ENCODE assay signal across 19 cellular contexts in the genomic region with DNA sequence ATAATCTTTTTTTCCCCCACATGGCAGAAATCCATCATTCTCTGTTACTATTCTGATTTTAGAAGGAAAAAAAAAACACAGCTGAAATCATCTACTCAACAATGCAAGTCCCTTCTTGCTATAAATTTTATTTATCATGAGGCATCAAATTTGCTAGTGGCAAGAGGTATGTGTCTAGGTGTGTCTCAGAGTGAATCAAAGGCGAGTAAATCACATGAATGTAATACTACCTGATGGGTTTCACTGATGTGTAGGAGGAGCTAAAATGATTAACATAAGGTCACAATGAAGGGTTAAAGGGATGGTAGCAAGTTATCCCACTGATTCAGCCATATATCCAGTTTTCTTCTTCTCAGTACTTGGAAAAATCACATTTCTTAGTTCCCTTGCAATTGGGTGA. TPM values are rescaled to one million over a fixed set of nuclear protein-coding genes. Genes with fewer than 3 reads are reported as not detected.
A peak's percentile ranks its signal among the peaks of the same experiment; 100 is the strongest.
DNase-seq lines count a peak whose midpoint lies in the region; ATAC-seq, FAIRE-seq and TF ChIP-seq lines count a peak whose summit lies in the region.
"Had no signal": no experiment of that assay in that cellular context is flagged by ENCODE, and none has a peak within 500 bp of the region (broad histone marks: within the 10 kb centered on the region; RNA-seq: fewer than 3 reads in every experiment).

No MANE protein-coding gene starts in this region.

- H3K27ac ChIP-seq in PC-3 (ENCODE audit: low read length), result no peak overlapping the region
- H3K27ac ChIP-seq: C4-2B had no signal

- no peak for TF ChIP-seq CTCF in PC-3 (conservative IDR thresholded peaks at IDR 0.05; ENCODE audit: low read depth, low read length)
- no peak for TF ChIP-seq CTCF in epithelial cell of esophagus (IDR thresholded peaks at IDR 0.05; ENCODE audit: insufficient read depth, low read depth, low read length, missing control alignments)
- no peak for TF ChIP-seq CTCF in type B pancreatic cell (conservative IDR thresholded peaks at IDR 0.05)

- H3K9me3 Mint-ChIP-seq in type B pancreatic cell, result peaks cover 5% of the 10 kb centered on the region
- H3K9me3 Mint-ChIP-seq: CD4-positive, alpha-beta memory T cell had no signal

- H3K27ac Mint-ChIP-seq in type B pancreatic cell, result peak overlapping the region; percentile 74
- H3K27ac Mint-ChIP-seq: CD4-positive, alpha-beta memory T cell had no signal

- TF ChIP-seq POLR2A in GM12891 (IDR thresholded peaks at IDR 0.05; ENCODE audit: low read depth, low read length), result no peak

- FAIRE-seq in GM12891 (lab: Jason Lieb, UNC), result peak; percentile 55
- FAIRE-seq: A204.1, G401.6, GM12892, H1, HepG2, HTR-8/SVneo had no signal

- H3K4me3 ChIP-seq in PC-3 (ENCODE audit: low read length) (no peak overlapping the region), epithelial cell of esophagus (ENCODE audit: low read length) (no peak overlapping the region)
- H3K4me3 ChIP-seq: HAP-1 had no signal

- POLR2A ChIA-PET in PC-3 (lab: Charles Lee; ENCODE audit: unreplicated experiment), result no interaction called here

- no peak overlapping the region for H2AFZ ChIP-seq in PC-3 (ENCODE audit: low read length)

- no peak overlapping the region for H3K4me2 ChIP-seq in PC-3 (ENCODE audit: low read length)

- intact Hi-C loops in PC-3 (cut with micrococcal nuclease), result no loop called here

- ATAC-seq in PC-3, result peak; percentile 37; the same call in 1 of the 2 replicates
- no peak for ATAC-seq in HG03139 (IDR thresholded peaks at IDR 0.05; ENCODE audit: unreplicated experiment)
- ATAC-seq: HepG2 had no signal

- H3K36me3 ChIP-seq in PC-3 (ENCODE audit: low read depth, low read length), result no peaks in the 10 kb centered on the region
- H3K36me3 ChIP-seq: BE2C, HAP-1 had no signal

- no peaks in the 10 kb centered on the region for H3K9me2 ChIP-seq in PC-3 (replicated peaks; ENCODE audit: low read length)

- no TSS peak for BruUV-seq in PC-3 (replicated peaks; lab: Mats Ljungman, UMichigan)

- H3K79me2 ChIP-seq in PC-3 (ENCODE audit: low read length), result no peaks in the 10 kb centered on the region

- H3K9ac ChIP-seq in PC-3 (ENCODE audit: low read length), result no peak overlapping the region

- no peaks in the 10 kb centered on the region for H3K4me1 ChIP-seq in PC-3 (ENCODE audit: insufficient read depth, low read length)
- H3K4me1 ChIP-seq: BE2C had no signal

- no peak overlapping the region for H3K4me3 Mint-ChIP-seq in type B pancreatic cell
- H3K4me3 Mint-ChIP-seq: CD4-positive, alpha-beta memory T cell had no signal

- H3K27me3 ChIP-seq in PC-3 (ENCODE audit: low read length), result no peaks in the 10 kb centered on the region
- H3K27me3 ChIP-seq: BE2C had no signal

- H3K27me3 Mint-ChIP-seq in type B pancreatic cell, result no peaks in the 10 kb centered on the region
- H3K27me3 Mint-ChIP-seq: CD4-positive, alpha-beta memory T cell had no signal

- no peaks in the 10 kb centered on the region for H3F3A ChIP-seq in PC-3 (ENCODE audit: low read length, unreplicated experiment)

- CTCF ChIA-PET in PC-3 (lab: Charles Lee), result no interaction called here

- no peaks in the 10 kb centered on the region for H3K36me3 Mint-ChIP-seq in type B pancreatic cell
- H3K36me3 Mint-ChIP-seq: CD4-positive, alpha-beta memory T cell had no signal

- DNase-seq in GM12891 (ENCODE audit: insufficient read length, low spot score) (no peak), PC-3 (peak; percentile 10), epithelial cell of esophagus (ENCODE audit: low read depth) (peak; percentile 96), type B pancreatic cell (ENCODE audit: extremely low spot score, unreplicated experiment) (no peak), anterior cingulate cortex (lab: John Stamatoyannopoulos, UW) (no peak), NCI-H2196 treated with DMSO at 0.1 percent for 48 hours (lab: John Stamatoyannopoulos, UW; ENCODE audit: unreplicated experiment) (no peak)
- DNase-seq: BE2C; CD4-positive, alpha-beta memory T cell; DMS79; EL had no signal

- no peaks in the 10 kb centered on the region for H4K20me1 ChIP-seq in PC-3 (ENCODE audit: low read length)

- H3K9me3 ChIP-seq in PC-3 (ENCODE audit: low read length), result no peaks in the 10 kb centered on the region
- H3K9me3 ChIP-seq: BE2C, HAP-1 had no signal

- H3K4me1 Mint-ChIP-seq in type B pancreatic cell (ENCODE audit: unreplicated experiment), result peaks cover 2% of the 10 kb centered on the region
- H3K4me1 Mint-ChIP-seq: CD4-positive, alpha-beta memory T cell had no signal

TF ChIP-seq in GM12891, 5 proteins besides CTCF, POLR2A, EP300 and RAD21:
- TF ChIP-seq TAF1 (IDR thresholded peaks at IDR 0.05; ENCODE audit: low read depth, low read length) (no peak), POLR2AphosphoS5 (IDR thresholded peaks at IDR 0.05; ENCODE audit: low read depth, low read length) (no peak), POU2F2 (IDR thresholded peaks at IDR 0.05; ENCODE audit: low read depth, low read length) (no peak), PAX5 (IDR thresholded peaks at IDR 0.05; ENCODE audit: insufficient read depth, low read length, severe bottlenecking) (no peak), SPI1 (IDR thresholded peaks at IDR 0.05; ENCODE audit: low read depth, low read length) (no peak)

RNA-seq across cellular contexts. Expression of a gene that starts 24.5 kb away (rescaled TPM):
- polyA plus RNA-seq in GM12891 (2012; ENCODE audit: low read depth, missing spikeins), result 16.7 TPM
- 5.6 and 10.4 TPM in 2 replicates for total RNA-seq in PC-3 (2014; rRNA removed)
- 57.5 and 58.2 TPM in 2 replicates for total RNA-seq in type B pancreatic cell (ENCODE audit: low replicate concordance)

Comparison
In these comparisons a context has a peak if more than half of its experiments do, and no peak if none do; other contexts are left out.
1. DNase-seq: peak in PC-3 (single experiment) and epithelial cell of esophagus (single experiment); none in GM12891 (single experiment), type B pancreatic cell (single experiment), anterior cingulate cortex (0 of 58) and NCI-H2196 treated with DMSO at 0.1 percent for 48 hours (single experiment).